In the genomic region with DNA sequence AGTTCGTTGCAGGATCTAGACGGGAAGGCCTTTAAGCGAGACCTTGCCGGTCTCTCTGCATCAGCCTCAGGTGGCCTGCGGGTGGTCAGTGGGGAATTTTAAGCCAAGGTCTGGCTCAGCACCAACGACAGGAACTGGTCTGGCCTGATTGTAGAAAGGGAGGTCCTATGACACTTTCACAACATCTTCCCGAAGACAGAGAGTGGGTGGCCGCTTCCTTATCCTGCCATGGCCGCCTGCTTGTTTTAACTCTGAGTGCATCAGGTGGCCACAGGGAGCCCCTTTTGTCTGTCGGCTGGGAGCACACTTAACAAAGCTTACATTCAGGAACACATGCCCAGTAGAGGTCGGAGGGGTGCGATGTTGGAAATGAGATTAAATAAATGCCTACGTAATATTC, we compare ENCODE assay signal across 30 cellular contexts.
DNase-seq lines count a peak whose midpoint lies in the region; ATAC-seq, FAIRE-seq and TF ChIP-seq lines count a peak whose summit lies in the region.
"Had no signal": no experiment of that assay in that cellular context is flagged by ENCODE, and none has a peak within 500 bp of the region (broad histone marks: within the 10 kb centered on the region; RNA-seq: fewer than 3 reads in every experiment).

No MANE protein-coding gene starts in this region.

- TF ChIP-seq RAD21 in H1 (IDR thresholded peaks at IDR 0.05 in 1 of 2, conservative IDR thresholded peaks at IDR 0.05 in 1 of 2; ENCODE audit: low read depth in 2 of 2, low read length in 2 of 2) = no peak

- no peak overlapping the region for H2BK15ac ChIP-seq in H1 (ENCODE audit: low read length)
- H2BK15ac ChIP-seq in mesendoderm (replicated peaks; ENCODE audit: low read depth) = no peak overlapping the region
- no peak overlapping the region for H2BK15ac ChIP-seq in neuronal stem cell (ENCODE audit: low read length)

- H4K5ac ChIP-seq in H1 (ENCODE audit: insufficient read length, low read depth, low read length) (no peak overlapping the region), mesendoderm (ENCODE audit: low read length) (no peak overlapping the region)

- no peak for TF ChIP-seq EP300 in H1 (IDR thresholded peaks at IDR 0.05; ENCODE audit: borderline replicate concordance in 1 of 2, low read depth in 2 of 2, low read length in 2 of 2)

- peaks cover 1% of the 10 kb centered on the region; the same call in 1 of the 2 replicates for H3K23me2 ChIP-seq in H1 (ENCODE audit: low read depth, low read length)

- H2BK12ac ChIP-seq in H1 (ENCODE audit: low read depth, low read length) (no peak overlapping the region), neuronal stem cell (ENCODE audit: low read length) (no peak overlapping the region)

- no peaks in the 10 kb centered on the region for H3K9me3 ChIP-seq in H1 (ENCODE audit: insufficient read depth in 2 of 2, low read depth in 1 of 2, low read length in 1 of 2)
- no peaks in the 10 kb centered on the region for H3K9me3 ChIP-seq in neuronal stem cell (replicated peaks in 1 of 2; ENCODE audit: control insufficient read depth in 2 of 2, insufficient read depth in 1 of 2, low read depth in 1 of 2, low read length in 2 of 2)
- H3K9me3 ChIP-seq in A673 (ENCODE audit: low read depth, low read length, poor library complexity, severe bottlenecking) = no peaks in the 10 kb centered on the region
- no peaks in the 10 kb centered on the region for H3K9me3 ChIP-seq in kidney (ENCODE audit: control insufficient read depth in 1 of 2, low read length in 2 of 2)
- H3K9me3 ChIP-seq: A549, BE2C, BLaER1, Caco-2 had no signal

- H3K18ac ChIP-seq in H1 (ENCODE audit: extremely low read depth, low read length) (no peak overlapping the region), mesendoderm (ENCODE audit: low read length) (no peak overlapping the region), neuronal stem cell (ENCODE audit: low read length) (no peak overlapping the region)

- H3K27me3 ChIP-seq in H1 (replicated peaks in 1 of 4; ENCODE audit: control insufficient read depth in 3 of 4, extremely low read depth in 1 of 4, insufficient read depth in 3 of 4, low read length in 3 of 4) (no peaks in the 10 kb centered on the region), mesendoderm (ENCODE audit: insufficient read depth, low read length, poor library complexity) (no peaks in the 10 kb centered on the region), neuronal stem cell (ENCODE audit: control insufficient read depth in 3 of 3, insufficient read depth in 3 of 3, low read depth in 1 of 3, low read length in 3 of 3) (peaks cover 0 to 5% (median 0%) of the 10 kb centered on the region in 3 experiments), A673 (replicated peaks; ENCODE audit: insufficient read depth, low read depth, low read length, poor library complexity) (peaks cover 52% of the 10 kb centered on the region)
- H3K27me3 ChIP-seq: BE2C, BLaER1 had no signal

- intact Hi-C loops in Right ventricle myocardium inferior (cut with DNase I) = no loop called here
- intact Hi-C loops in A673 (cut with micrococcal nuclease; ENCODE audit: unreplicated experiment) = loop anchor here (10.0 kb wide), 1 partner anchor 840 kb away; no protein-coding TSS in a partner anchor
- intact Hi-C loops in kidney (cut with DNase I) = no loop called here

- FAIRE-seq in H1 (lab: Jason Lieb, UNC) (no peak), kidney (lab: Jason Lieb, UNC) (no peak)
- FAIRE-seq: A549, D721Med, GM12878, GM12892, GM18507, GM19239 had no signal

- no TSS peak for BruUV-seq in A673 (replicated peaks; lab: Mats Ljungman, UMichigan)

- H2AK5ac ChIP-seq in H1 (ENCODE audit: low read depth, low read length) (no peak overlapping the region), mesendoderm (ENCODE audit: low read length) (no peak overlapping the region), neuronal stem cell (ENCODE audit: low read depth, low read length) (peak overlapping the region; percentile 59)

- no peak overlapping the region for H4K91ac ChIP-seq in H1 (replicated peaks; ENCODE audit: insufficient read length, low read length)
- no peak overlapping the region for H4K91ac ChIP-seq in neuronal stem cell (ENCODE audit: low read depth, low read length, poor library complexity)

- H2AFZ ChIP-seq in H1 (ENCODE audit: low read length) (no peak overlapping the region), neuronal stem cell (ENCODE audit: low read length) (no peak overlapping the region)

- H3K79me1 ChIP-seq in H1 (ENCODE audit: low read depth, low read length) = no peaks in the 10 kb centered on the region
- H3K79me1 ChIP-seq in mesendoderm (ENCODE audit: low read length) = no peaks in the 10 kb centered on the region
- no peaks in the 10 kb centered on the region for H3K79me1 ChIP-seq in neuronal stem cell (ENCODE audit: low read depth, low read length)

- 80% methylated on average over 13 of the region's 13 CpGs; no CpG with 5 or more reads in 1 of the 2 experiments for WGBS in H1 (ENCODE audit: extremely low coverage in 1 of 2, insufficient coverage in 1 of 2, insufficient read length in 1 of 2, insufficient replicate concordance in 2 of 2, low coverage in 1 of 2, low lambda C conversion rate in 2 of 2, missing lambda C conversion rate in 1 of 2), 2 experiments
- WGBS in mesendoderm (ENCODE audit: extremely low coverage, insufficient coverage, low lambda C conversion rate) = no CpG with 5 or more reads among the region's 13 CpGs
- WGBS in neuronal stem cell (ENCODE audit: extremely low coverage in 2 of 2, insufficient read length in 2 of 2, insufficient replicate concordance in 1 of 2), 2 donors = no CpG with 5 or more reads among the region's 13 CpGs

- CTCF ChIA-PET in H1 (lab: Charles Lee; ENCODE audit: partially characterized antibody) (interaction anchor here (1.0 to 1.2 kb wide), 2 partner anchors 12 to 436 kb away, joined by 3 read pairs; no protein-coding TSS in a partner anchor), A673 (lab: Charles Lee) (no interaction called here)

- H3K14ac ChIP-seq in H1 (ENCODE audit: insufficient read length) (no peak overlapping the region), neuronal stem cell (ENCODE audit: low read length) (no peak overlapping the region)

- H3K27ac ChIP-seq in H1 (ENCODE audit: low read depth, low read length) = no peak overlapping the region
- no peak overlapping the region for H3K27ac ChIP-seq in mesendoderm (ENCODE audit: low read depth, low read length)
- no peak overlapping the region for H3K27ac ChIP-seq in neuronal stem cell (replicated peaks; ENCODE audit: low read length)
- no peak overlapping the region for H3K27ac ChIP-seq in A673 (ENCODE audit: low read depth, low read length, poor library complexity, severe bottlenecking)
- H3K27ac ChIP-seq in kidney (ENCODE audit: low read depth in 2 of 2, low read length in 2 of 2) = no peak overlapping the region
- H3K27ac ChIP-seq: 22Rv1, A549, BLaER1 had no signal

- H3K56ac ChIP-seq in H1 (replicated peaks; ENCODE audit: insufficient read length, low read depth, low read length) = no peak overlapping the region
- no peak overlapping the region for H3K56ac ChIP-seq in mesendoderm (ENCODE audit: low read length)

- H3K4me1 ChIP-seq in H1 (replicated peaks in 1 of 4; ENCODE audit: control insufficient read depth in 3 of 4, insufficient read depth in 4 of 4, low read length in 3 of 4) (peaks cover 0 to 12% (median 6%) of the 10 kb centered on the region in 4 experiments; a peak in 4 of 7 replicates), mesendoderm (ENCODE audit: control insufficient read depth, low read depth, low read length) (peaks cover 2% of the 10 kb centered on the region), neuronal stem cell (ENCODE audit: control insufficient read depth in 2 of 2, insufficient read depth in 1 of 2, low read depth in 1 of 2, low read length in 2 of 2) (peaks cover 5 to 10% of the 10 kb centered on the region in 2 donors), A673 (ENCODE audit: insufficient read depth, low read length, poor library complexity, severe bottlenecking) (no peaks in the 10 kb centered on the region), kidney (ENCODE audit: control insufficient read depth in 1 of 2, insufficient read depth in 1 of 2, low read depth in 1 of 2, low read length in 2 of 2) (no peaks in the 10 kb centered on the region)
- H3K4me1 ChIP-seq: A549, Caco-2 had no signal

- POLR2A ChIA-PET in H1 (lab: Charles Lee; ENCODE audit: partially characterized antibody) (no interaction called here), A673 (lab: Charles Lee; ENCODE audit: low non-redundant PET) (no interaction called here)

- H3K4me2 ChIP-seq in H1 (ENCODE audit: insufficient read depth in 1 of 2, low read depth in 2 of 2, low read length in 2 of 2) = no peak overlapping the region
- H3K4me2 ChIP-seq in mesendoderm (ENCODE audit: low read length) = no peak overlapping the region
- H3K4me2 ChIP-seq in neuronal stem cell (ENCODE audit: insufficient read depth, low read length, poor library complexity, severe bottlenecking) = no peak overlapping the region
- H3K4me2 ChIP-seq: A549, BLaER1 had no signal

- H4K8ac ChIP-seq in H1 (ENCODE audit: extremely low read depth, insufficient read depth, low read length) (no peak overlapping the region), mesendoderm (ENCODE audit: low read depth, low read length) (no peak overlapping the region), neuronal stem cell (ENCODE audit: low read depth, low read length) (no peak overlapping the region)

- H3K4ac ChIP-seq in H1 (replicated peaks; ENCODE audit: insufficient read length, low read depth, low read length) (no peak overlapping the region), mesendoderm (ENCODE audit: low read depth, low read length) (no peak overlapping the region), neuronal stem cell (ENCODE audit: low read length) (no peak overlapping the region)

- H3K36me3 ChIP-seq in H1 (ENCODE audit: control insufficient read depth in 2 of 4, insufficient read depth in 4 of 4, low read length in 3 of 4) (no peaks in the 10 kb centered on the region), mesendoderm (ENCODE audit: control insufficient read depth, insufficient read depth, low read length) (no peaks in the 10 kb centered on the region), neuronal stem cell (replicated peaks in 1 of 2; ENCODE audit: control insufficient read depth in 2 of 2, insufficient read depth in 2 of 2, low read length in 2 of 2) (no peaks in the 10 kb centered on the region), A673 (ENCODE audit: insufficient read depth, low read length, poor library complexity, severe bottlenecking) (no peaks in the 10 kb centered on the region), kidney (ENCODE audit: control insufficient read depth in 1 of 2, insufficient read depth in 2 of 2, low read length in 2 of 2) (no peaks in the 10 kb centered on the region)
- H3K36me3 ChIP-seq: BE2C, BLaER1 had no signal

- H2BK5ac ChIP-seq in H1 (ENCODE audit: low read depth, low read length) = no peak overlapping the region
- no peak overlapping the region for H2BK5ac ChIP-seq in mesendoderm (ENCODE audit: low read length)
- no peak overlapping the region for H2BK5ac ChIP-seq in neuronal stem cell (ENCODE audit: low read length)

- no peaks in the 10 kb centered on the region for H4K20me1 ChIP-seq in H1 (replicated peaks in 1 of 2; ENCODE audit: control insufficient read depth in 1 of 2, insufficient read depth in 2 of 2, low read length in 2 of 2)
- H4K20me1 ChIP-seq: BLaER1 had no signal

- H3K23ac ChIP-seq in H1 (ENCODE audit: insufficient read length) (no peak overlapping the region), mesendoderm (ENCODE audit: low read length) (no peak overlapping the region), neuronal stem cell (ENCODE audit: low read depth, low read length, poor library complexity) (no peak overlapping the region)

- DNase-seq in CD1c-positive myeloid dendritic cell (ENCODE audit: extremely low spot score) (peak; percentile 53), H1 (ENCODE audit: low read depth in 1 of 2, low spot score in 2 of 2) (no peak), mesendoderm (peak; percentile 12), neuronal stem cell (ENCODE audit: low spot score) (no peak), Right ventricle myocardium inferior (ENCODE audit: missing footprints) (no peak), DMS 273 (lab: John Stamatoyannopoulos, UW; ENCODE audit: unreplicated experiment) (no peak), A673 (ENCODE audit: low spot score) (no peak), kidney (no peak)
- DNase-seq: ACHN; BE2C; C1 segment of cervical spinal cord; Caco-2; Calu3; CD4-positive, alpha-beta T cell; CD8-positive, alpha-beta T cell; DMS 273 treated with DMSO at 0.1 percent for 48 hours; DMS153; DMS53; DMS79; DND-41; EL; GDM1 had no signal

- H3K79me2 ChIP-seq in H1 (ENCODE audit: control insufficient read depth in 1 of 2, insufficient read depth in 2 of 2, low read length in 2 of 2) (no peaks in the 10 kb centered on the region), mesendoderm (ENCODE audit: control insufficient read depth, insufficient read depth, low read length) (no peaks in the 10 kb centered on the region)

- no peak overlapping the region for H2BK20ac ChIP-seq in H1 (ENCODE audit: low read length)

- no peak overlapping the region for H3K4me3 ChIP-seq in H1 (ENCODE audit: extremely low read depth in 1 of 4, insufficient read depth in 2 of 4, low read depth in 3 of 4, low read length in 4 of 4)
- H3K4me3 ChIP-seq in mesendoderm (ENCODE audit: low read length) = no peak overlapping the region
- H3K4me3 ChIP-seq in neuronal stem cell (ENCODE audit: low read length in 2 of 2) = no peak overlapping the region
- H3K4me3 ChIP-seq in A673 (ENCODE audit: low read depth, low read length, poor library complexity, severe bottlenecking) = no peak overlapping the region
- no peak overlapping the region for H3K4me3 ChIP-seq in kidney (ENCODE audit: low read length in 2 of 2)
- H3K4me3 ChIP-seq: A549, BLaER1, GM12878 had no signal

- no peak for TF ChIP-seq POLR2A in H1 (IDR thresholded peaks at IDR 0.05; ENCODE audit: control extremely low read depth in 1 of 2, low read depth in 2 of 2, low read length in 2 of 2)

- no peak for TF ChIP-seq CTCF in H1 (IDR thresholded peaks at IDR 0.05; ENCODE audit: control extremely low read depth in 1 of 3, insufficient read depth in 1 of 3, low read depth in 1 of 3, low read length in 3 of 3)
- no peak for TF ChIP-seq CTCF in A673 (conservative IDR thresholded peaks at IDR 0.05; ENCODE audit: low read depth, low read length)
- TF ChIP-seq CTCF in kidney (IDR thresholded peaks at IDR 0.05; ENCODE audit: borderline replicate concordance, extremely low read depth, insufficient read depth) = no peak

- H2BK120ac ChIP-seq in H1 (replicated peaks; ENCODE audit: low read depth, low read length) = no peak overlapping the region
- no peak overlapping the region for H2BK120ac ChIP-seq in mesendoderm (ENCODE audit: low read depth, low read length)
- no peak overlapping the region for H2BK120ac ChIP-seq in neuronal stem cell (ENCODE audit: low read depth, low read length)

- H3K9ac ChIP-seq in H1 (replicated peaks in 1 of 4; ENCODE audit: extremely low read depth in 1 of 4, low read depth in 3 of 4, low read length in 3 of 4) = no peak overlapping the region
- H3K9ac ChIP-seq in mesendoderm (ENCODE audit: low read length) = no peak overlapping the region
- no peak overlapping the region for H3K9ac ChIP-seq in neuronal stem cell (ENCODE audit: low read depth, low read length, poor library complexity)
- no peak overlapping the region for H3K9ac ChIP-seq in kidney (ENCODE audit: low read length in 2 of 2)
- H3K9ac ChIP-seq: BLaER1 had no signal

- no peak for ATAC-seq in Right ventricle myocardium inferior
- ATAC-seq: A549; CD8-positive, alpha-beta T cell; GM12878 had no signal

Comparison
In these comparisons a context has a peak if more than half of its experiments do, and no peak if none do; other contexts are left out.
1. DNase-seq: peak in CD1c-positive myeloid dendritic cell (single experiment) and mesendoderm (single experiment); none in H1 (0 of 2), neuronal stem cell (single experiment), Right ventricle myocardium inferior (single experiment), DMS 273 (single experiment), A673 (single experiment) and kidney (single experiment).